In the genomic region with DNA sequence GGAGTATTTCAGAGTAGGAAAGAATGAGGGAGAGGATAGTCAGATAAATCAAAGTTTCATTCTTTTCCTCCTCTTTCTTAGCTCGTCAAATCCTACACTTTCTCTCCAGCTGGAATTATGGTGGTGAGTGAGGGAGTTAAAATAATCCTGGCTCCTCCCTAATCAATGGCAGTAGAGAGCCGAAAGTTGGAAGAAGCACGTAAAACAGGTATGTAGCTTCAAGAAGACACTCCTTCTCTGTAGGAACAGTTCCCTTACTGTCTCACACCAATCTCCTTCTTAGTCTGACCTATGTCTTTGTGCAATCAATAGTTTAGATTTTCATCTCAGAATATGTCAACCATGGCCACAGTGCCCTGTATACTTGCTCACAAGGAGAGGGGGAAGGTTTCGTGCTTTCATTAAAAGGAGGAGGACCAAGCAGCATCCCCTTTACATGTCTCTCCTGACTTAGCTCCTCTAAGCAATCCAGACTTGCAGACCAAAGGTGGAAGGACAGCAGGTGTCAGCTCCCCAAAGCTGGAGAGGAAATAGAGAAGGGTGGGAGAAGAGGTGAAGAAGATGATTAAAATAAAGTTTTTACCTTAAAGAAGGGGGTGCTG, we compare ENCODE assay signal across 8 cellular contexts. TPM values are rescaled to one million over a fixed set of nuclear protein-coding genes. Genes with fewer than 3 reads are reported as not detected.
DNase-seq lines count a peak whose midpoint lies in the region; ATAC-seq and TF ChIP-seq lines count a peak whose summit lies in the region.

No MANE protein-coding gene starts in this region.

- no peaks in the 10 kb centered on the region; the same call in 1 of the 2 replicates for H3K27me3 Mint-ChIP-seq in H9 (ENCODE audit: low read depth)

- H3K4me3 ChIP-seq in fibroblast of pulmonary artery (replicated peaks; ENCODE audit: low read depth, low read length), result peak overlapping the region; percentile 69
- peak overlapping the region; percentile 56 to 73 (median 64) for H3K4me3 ChIP-seq in sigmoid colon

- no peaks in the 10 kb centered on the region for H3K9me3 ChIP-seq in H9 (ENCODE audit: control insufficient read depth, low read depth, low read length)
- H3K9me3 ChIP-seq in sigmoid colon, result no peaks in the 10 kb centered on the region

- no peak overlapping the region for H3K4ac ChIP-seq in H9 (ENCODE audit: low read depth, low read length)

- peaks cover 0 to 16% (median 6%) of the 10 kb centered on the region in 4 donors for H3K36me3 ChIP-seq in sigmoid colon

- H3K23me2 ChIP-seq in H9 (ENCODE audit: insufficient read length, low read depth, low read length, poor library complexity, severe bottlenecking), result peaks cover 13% of the 10 kb centered on the region

- H2AK5ac ChIP-seq in H9 (ENCODE audit: insufficient read length, low read length), result no peak overlapping the region

- H3K4me1 Mint-ChIP-seq in H9, result peaks cover 35 to 44% of the 10 kb centered on the region in 2 experiments

- no CpG with 5 or more reads among the region's 4 CpGs for WGBS in H9 (ENCODE audit: extremely low coverage, insufficient read length, low lambda C conversion rate)
- 9 to 23% methylated on average over 4 of the region's 4 CpGs for WGBS in sigmoid colon, 2 donors

- H3K9me3 Mint-ChIP-seq in H9, result no peaks in the 10 kb centered on the region; a peak in 2 of 5 replicates

- no peak for TF ChIP-seq EP300 in sigmoid colon (IDR thresholded peaks at IDR 0.05)

- H3T11ph ChIP-seq in H9 (ENCODE audit: low read length), result no peak overlapping the region

- no peak overlapping the region for H2BK15ac ChIP-seq in H9 (ENCODE audit: low read depth, low read length)

- H3K79me1 ChIP-seq in H9 (ENCODE audit: insufficient read depth, low read depth, low read length, poor library complexity, severe bottlenecking), result no peaks in the 10 kb centered on the region

- H2BK120ac ChIP-seq in H9 (ENCODE audit: low read depth, low read length, poor library complexity, severe bottlenecking), result no peak overlapping the region

- TF ChIP-seq POLR2A in sigmoid colon (IDR thresholded peaks at IDR 0.05), result no peak

- no peak overlapping the region for H3K9ac ChIP-seq in H9 (ENCODE audit: extremely low read depth, insufficient read length, low read length)

- no peak overlapping the region for H4K8ac ChIP-seq in H9 (replicated peaks; ENCODE audit: insufficient read length, low read depth, low read length)

- intact Hi-C loops in sigmoid colon (cut with DNase I), result loop anchor here (1.0 kb wide), 1 partner anchor 31 kb away; no protein-coding TSS in a partner anchor

- no peak overlapping the region for H2BK20ac ChIP-seq in H9 (ENCODE audit: low read depth, low read length, poor library complexity, severe bottlenecking)

- no peak overlapping the region for H3K18ac ChIP-seq in H9 (ENCODE audit: insufficient read length, low read depth, low read length)

- H3K23ac ChIP-seq in H9 (ENCODE audit: insufficient read length, low read depth, low read length), result no peak overlapping the region

- H3K27me3 ChIP-seq in H9 (ENCODE audit: insufficient read depth, low read length) (no peaks in the 10 kb centered on the region), sigmoid colon (no peaks in the 10 kb centered on the region)

- DNase-seq in H9 (no peak), fibroblast of pulmonary artery (ENCODE audit: low read depth) (no peak), sigmoid colon (no peak)

- no peak overlapping the region for H2AFZ ChIP-seq in H9 (ENCODE audit: low read length)

- peaks cover 0 to 4% (median 0%) of the 10 kb centered on the region in 3 experiments; a peak in 1 of 7 replicates for H3K36me3 Mint-ChIP-seq in H9 (ENCODE audit: insufficient read depth in 1 of 3, low read depth in 3 of 3)

- H4K91ac ChIP-seq in H9 (ENCODE audit: insufficient read length, low read depth, low read length), result no peak overlapping the region

- H2BK5ac ChIP-seq in H9 (ENCODE audit: insufficient read length, low read length), result no peak overlapping the region

- no peak overlapping the region for H2BK12ac ChIP-seq in H9 (ENCODE audit: insufficient read length, low read depth, low read length)

- H3K27ac Mint-ChIP-seq in H9, result peak overlapping the region in 2 of 3 experiments; percentile 97 to 98; a peak in 5 of 7 replicates

- peaks cover 5% of the 10 kb centered on the region; the same call in 1 of the 2 replicates for H3K4me1 ChIP-seq in H9 (ENCODE audit: insufficient read depth, low read length)
- peaks cover 0 to 72% (median 60%) of the 10 kb centered on the region in 4 donors for H3K4me1 ChIP-seq in sigmoid colon

- H4K20me1 ChIP-seq in H9 (ENCODE audit: control insufficient read depth, insufficient read depth, insufficient read length), result no peaks in the 10 kb centered on the region

- H4K5ac ChIP-seq in H9 (ENCODE audit: insufficient read length, low read depth, low read length), result no peak overlapping the region

- H3K27ac ChIP-seq in H9 (ENCODE audit: insufficient read length, low read depth, low read length) (no peak overlapping the region), sigmoid colon (peak overlapping the region; percentile 85 to 93 (median 88))

- H3K14ac ChIP-seq in H9 (ENCODE audit: insufficient read depth, low read length), result 0 out of 2 replicates have a peak overlapping the region, but pooled peaks have one; percentile 9

- H3K79me2 ChIP-seq in H9 (ENCODE audit: insufficient read depth, low read length), result no peaks in the 10 kb centered on the region; the same call in 1 of the 2 replicates

- H3K56ac ChIP-seq in H9 (ENCODE audit: insufficient read length, low read depth, low read length), result no peak overlapping the region

- ATAC-seq in SK-N-SH treated with all-trans-retinoic acid at 6 μM for 48 hours (peak; percentile 1; the same call in 2 of the 3 replicates), HG03457 (IDR thresholded peaks at IDR 0.05; ENCODE audit: unreplicated experiment) (no peak), GM21367 (IDR thresholded peaks at IDR 0.05; ENCODE audit: unreplicated experiment) (no peak), GM21723 (IDR thresholded peaks at IDR 0.05; ENCODE audit: unreplicated experiment) (no peak), GM21619 (IDR thresholded peaks at IDR 0.05; ENCODE audit: unreplicated experiment) (no peak)

- peak overlapping the region; percentile 58 for H3K4me2 ChIP-seq in H9 (ENCODE audit: insufficient read depth, insufficient read length, low read length)

- TF ChIP-seq CTCF in H9 (conservative IDR thresholded peaks at IDR 0.05), result no peak
- no peak for TF ChIP-seq CTCF in fibroblast of pulmonary artery (IDR thresholded peaks at IDR 0.05; ENCODE audit: low read length, missing control alignments)
- no peak for TF ChIP-seq CTCF in sigmoid colon (IDR thresholded peaks at IDR 0.05)

- H3K4me3 Mint-ChIP-seq in H9, result peak overlapping the region; percentile 67 to 99

TF ChIP-seq in SK-N-SH treated with all-trans-retinoic acid at 6 μM for 48 hours, 23 proteins besides CTCF, POLR2A, EP300 and RAD21 (continues in another document):
- TF ChIP-seq POU6F1 (CRISPR knock-in tag; IDR thresholded peaks at IDR 0.05; ENCODE audit: borderline replicate concordance, low read depth), result no peak
- no peak for TF ChIP-seq ZNF70 (CRISPR knock-in tag; IDR thresholded peaks at IDR 0.05)
- no peak for TF ChIP-seq BACH2 (CRISPR knock-in tag; IDR thresholded peaks at IDR 0.05; ENCODE audit: borderline replicate concordance)
- TF ChIP-seq GLIS3 (CRISPR knock-in tag; IDR thresholded peaks at IDR 0.05), result no peak
- TF ChIP-seq PATZ1 (CRISPR knock-in tag; IDR thresholded peaks at IDR 0.05; ENCODE audit: borderline replicate concordance), result no peak

RNA-seq across cellular contexts. Expression of gene MINDY1, which starts 0.9 kb away (rescaled TPM):
- total RNA-seq in H9 (2021) (6.4 and 6.8 TPM in 2 replicates), sigmoid colon (10 to 100 TPM; 21.7 to 51.8 (median 27.0) TPM)
- polyA plus RNA-seq in sigmoid colon, result 10 to 100 TPM; 15.6 to 26.4 (median 22.1) TPM

RNA-seq across cellular contexts. Expression of gene PRUNE1, which starts 2.4 kb away (rescaled TPM):
- 21.0 and 22.3 TPM in 2 replicates for total RNA-seq in H9 (2021)
- total RNA-seq in sigmoid colon, result 10 to 100 TPM; 16.7 to 33.9 (median 27.7) TPM
- 10 to 100 TPM; 15.5 to 18.7 (median 18.6) TPM for polyA plus RNA-seq in sigmoid colon

RNA-seq across cellular contexts. Expression of gene ANXA9, which starts 23.7 kb away (rescaled TPM):
- 0.81 and 0.92 TPM in 2 replicates for total RNA-seq in H9 (2021)
- under 1 TPM in 1 of 4 donors, not detected in 3; 0.36 TPM for total RNA-seq in sigmoid colon
- polyA plus RNA-seq in sigmoid colon, result under 1 TPM in 2 of 3 donors, not detected in 1; 0.45 to 0.60 TPM

RNA-seq across cellular contexts. Expression of gene BNIPL, which starts 30.6 kb away (rescaled TPM):
- 1.2 and 1.5 TPM in 2 replicates for total RNA-seq in H9 (2021)
- total RNA-seq in sigmoid colon, result under 1 TPM in 2 of 4 donors, not detected in 2; 0.28 to 0.36 TPM
- polyA plus RNA-seq in sigmoid colon, result under 1 TPM in 1 of 3 donors, not detected in 2; 0.47 TPM

RNA-seq across cellular contexts. Expression of gene CERS2, which starts 31.2 kb away (rescaled TPM):
- 201 and 209 TPM in 2 replicates for total RNA-seq in H9 (2021)
- total RNA-seq in sigmoid colon, result 100 to 1,000 TPM in 1 of 4 donors, 10 to 100 TPM in 3; 68.7 to 103 (median 79.1) TPM
- 100 to 1,000 TPM in 1 of 3 donors, 10 to 100 TPM in 2; 50.6 to 115 (median 97.8) TPM for polyA plus RNA-seq in sigmoid colon
